ENCODE assay signal across 9 cellular contexts in genomic region chr20:63056236-63057132, GRCh38. TPM values are rescaled to one million over a fixed set of nuclear protein-coding genes. Genes with fewer than 3 reads are reported as not detected.
A peak's percentile ranks its signal among the peaks of the same experiment; 100 is the strongest.
DNase-seq lines count a peak whose midpoint lies in the region; ATAC-seq and TF ChIP-seq lines count a peak whose summit lies in the region.
"Had no signal": no experiment of that assay in that cellular context is flagged by ENCODE, and none has a peak within 500 bp of the region (broad histone marks: within the 10 kb centered on the region; RNA-seq: fewer than 3 reads in every experiment).

No MANE protein-coding gene starts in this region.

- H3K27ac Mint-ChIP-seq in activated B cell treated with CpG ODN at 0.5 μM for 24 hours = no peak overlapping the region

- peak; percentile 52 for TF ChIP-seq CTCF in activated B cell treated with CpG ODN at 0.5 μM for 24 hours (IDR thresholded peaks at IDR 0.05)
- TF ChIP-seq CTCF in thoracic aorta (IDR thresholded peaks at IDR 0.05) = peak; percentile 84

- H4K8ac ChIP-seq in mesendoderm (ENCODE audit: low read depth, low read length) = no peak overlapping the region

- no peaks in the 10 kb centered on the region for H3K79me2 ChIP-seq in mesendoderm (ENCODE audit: control insufficient read depth, insufficient read depth, low read length)

- no peak overlapping the region for H2BK5ac ChIP-seq in mesendoderm (ENCODE audit: low read length)

- intact Hi-C loops in activated B cell treated with CpG ODN at 0.5 μM for 24 hours (cut with micrococcal nuclease) = loop anchor here (1.0 to 10.0 kb wide), 4 partner anchors 84 to 916 kb away; partner anchors contain the start of gene NKAIN4

- DNase-seq in DMS79 (lab: John Stamatoyannopoulos, UW) (peak; percentile 47), Kasumi-1 (lab: John Stamatoyannopoulos, UW) (peak; percentile 7 to 15), activated B cell treated with CpG ODN at 0.5 μM for 24 hours (peak; percentile 47), mesendoderm (peak; percentile 80), thoracic aorta (ENCODE audit: low spot score) (no peak), middle frontal gyrus (ENCODE audit: extremely low spot score, low spot score) (no peak), DMS153 (lab: John Stamatoyannopoulos, UW) (no peak)
- DNase-seq in effector CD4-positive, alpha-beta T cell = peak; percentile 20

- H4K5ac ChIP-seq in mesendoderm (ENCODE audit: low read length) = no peak overlapping the region

- no peak overlapping the region for H3K9ac ChIP-seq in mesendoderm (ENCODE audit: low read length)

- no peaks in the 10 kb centered on the region for H3K9me3 Mint-ChIP-seq in activated B cell treated with CpG ODN at 0.5 μM for 24 hours

- H3K4me2 ChIP-seq in mesendoderm (ENCODE audit: low read length) = no peak overlapping the region

- peaks cover 13% of the 10 kb centered on the region for H3K27me3 Mint-ChIP-seq in activated B cell treated with CpG ODN at 0.5 μM for 24 hours

- peak; percentile 57 for ATAC-seq in activated B cell treated with CpG ODN at 0.5 μM for 24 hours (ENCODE audit: low read depth)
- ATAC-seq in thoracic aorta (ENCODE audit: insufficient number of reproducible peaks, low FRiP score, low read depth) = no peak

- H3K4me3 ChIP-seq in mesendoderm (ENCODE audit: low read length) = no peak overlapping the region
- H3K4me3 ChIP-seq in thoracic aorta = no peak overlapping the region

- H3K27me3 ChIP-seq in mesendoderm (ENCODE audit: insufficient read depth, low read length, poor library complexity) (no peaks in the 10 kb centered on the region), thoracic aorta (replicated peaks; ENCODE audit: insufficient read depth) (no peaks in the 10 kb centered on the region)

- no peak overlapping the region for H3K4me3 Mint-ChIP-seq in activated B cell treated with CpG ODN at 0.5 μM for 24 hours

- no peaks in the 10 kb centered on the region for H3K9me3 ChIP-seq in thoracic aorta

- H3K36me3 ChIP-seq in mesendoderm (ENCODE audit: control insufficient read depth, insufficient read depth, low read length) (no peaks in the 10 kb centered on the region), thoracic aorta (no peaks in the 10 kb centered on the region)

- no peaks in the 10 kb centered on the region for H3K36me3 Mint-ChIP-seq in activated B cell treated with CpG ODN at 0.5 μM for 24 hours (ENCODE audit: low read depth)

- no peak overlapping the region for H2AK5ac ChIP-seq in mesendoderm (ENCODE audit: low read length)

- no peak overlapping the region for H2BK15ac ChIP-seq in mesendoderm (replicated peaks; ENCODE audit: low read depth)

- H3K27ac ChIP-seq in mesendoderm (ENCODE audit: low read depth, low read length) (no peak overlapping the region), thoracic aorta (no peak overlapping the region)

- no peak overlapping the region for H3K4ac ChIP-seq in mesendoderm (ENCODE audit: low read depth, low read length)

- H3K56ac ChIP-seq in mesendoderm (ENCODE audit: low read length) = no peak overlapping the region

- H3K4me1 ChIP-seq in mesendoderm (ENCODE audit: control insufficient read depth, low read depth, low read length) = no peaks in the 10 kb centered on the region
- no peaks in the 10 kb centered on the region for H3K4me1 ChIP-seq in thoracic aorta (ENCODE audit: control insufficient read depth in 1 of 2, low read depth in 2 of 2)

- no peak overlapping the region for H3K23ac ChIP-seq in mesendoderm (ENCODE audit: low read length)

- CTCF ChIA-PET in activated B cell treated with CpG ODN at 0.5 μM for 24 hours (lab: Charles Lee) = no interaction called here

- no peak overlapping the region for H2BK120ac ChIP-seq in mesendoderm (ENCODE audit: low read depth, low read length)

- WGBS in mesendoderm (ENCODE audit: extremely low coverage, insufficient coverage, low lambda C conversion rate) = 100% methylated on average over 1 of the region's 39 CpGs

- no peaks in the 10 kb centered on the region for H3K4me1 Mint-ChIP-seq in activated B cell treated with CpG ODN at 0.5 μM for 24 hours

- H3K18ac ChIP-seq in mesendoderm (ENCODE audit: low read length) = no peak overlapping the region

- H3K79me1 ChIP-seq in mesendoderm (ENCODE audit: low read length) = no peaks in the 10 kb centered on the region

- POLR2A ChIA-PET in activated B cell treated with CpG ODN at 0.5 μM for 24 hours (lab: Charles Lee) = no interaction called here

RNA-seq across cellular contexts. Expression of gene BHLHE23, which starts 49.7 kb away (rescaled TPM):
- total RNA-seq in activated B cell treated with CpG ODN at 0.5 μM for 24 hours = not detected in 2 replicates
- polyA plus RNA-seq in mesendoderm (2013, experiment 1 of 2) = not detected
- not detected for polyA plus RNA-seq in mesendoderm (2013, experiment 2 of 2)
- not detected for total RNA-seq in thoracic aorta
- total RNA-seq: pulmonary artery endothelial cell had no signal

Comparison
In these comparisons a context has a peak if more than half of its experiments do, and no peak if none do; other contexts are left out.
1. DNase-seq: peak in DMS79 (single experiment), Kasumi-1 (2 of 2), activated B cell treated with CpG ODN at 0.5 μM for 24 hours (single experiment), effector CD4-positive, alpha-beta T cell (single experiment) and mesendoderm (single experiment); none in thoracic aorta (single experiment), middle frontal gyrus (single experiment) and DMS153 (single experiment).